In genomic region chr7:148543-148931, GRCh38 we compare ENCODE assay signal across 9 cellular contexts. TPM values are rescaled to one million over a fixed set of nuclear protein-coding genes. Genes with fewer than 3 reads are reported as not detected.
DNase-seq lines count a peak whose midpoint lies in the region; ATAC-seq and TF ChIP-seq lines count a peak whose summit lies in the region.
"Had no signal": no experiment of that assay in that cellular context is flagged by ENCODE, and none has a peak within 500 bp of the region (broad histone marks: within the 10 kb centered on the region; RNA-seq: fewer than 3 reads in every experiment).

No MANE protein-coding gene starts in this region.

- H3K36me3 ChIP-seq in ascending aorta = no peaks in the 10 kb centered on the region
- no peaks in the 10 kb centered on the region for H3K36me3 ChIP-seq in left lung
- no peaks in the 10 kb centered on the region for H3K36me3 ChIP-seq in thoracic aorta

- no peaks in the 10 kb centered on the region for H3K9me3 Mint-ChIP-seq in activated CD4-positive, alpha-beta T cell treated with anti-CD3 and anti-CD28 coated beads, Interleukin-2, amount 10 ng/mL, durations not matched to agents 24 days and 14 days

- H3K36me3 Mint-ChIP-seq in activated CD4-positive, alpha-beta T cell treated with anti-CD3 and anti-CD28 coated beads, Interleukin-2, amount 10 ng/mL, durations not matched to agents 24 days and 14 days (ENCODE audit: low read depth) = peaks cover 15% of the 10 kb centered on the region

- peaks cover 4% of the 10 kb centered on the region for H3K27me3 Mint-ChIP-seq in activated CD4-positive, alpha-beta T cell treated with anti-CD3 and anti-CD28 coated beads, Interleukin-2, amount 10 ng/mL, durations not matched to agents 24 days and 14 days

- H3K4me1 Mint-ChIP-seq in activated CD4-positive, alpha-beta T cell treated with anti-CD3 and anti-CD28 coated beads, Interleukin-2, amount 10 ng/mL, durations not matched to agents 24 days and 14 days = peaks cover 14% of the 10 kb centered on the region

- H3K27ac ChIP-seq in ascending aorta = peak overlapping the region; percentile 90 to 97
- H3K27ac ChIP-seq in left lung = peak overlapping the region; percentile 95 to 99
- peak overlapping the region; percentile 89 to 96 for H3K27ac ChIP-seq in thoracic aorta
- H3K27ac ChIP-seq: KMS-11 had no signal

- peak overlapping the region; percentile 100 for H3K27ac Mint-ChIP-seq in activated CD4-positive, alpha-beta T cell treated with anti-CD3 and anti-CD28 coated beads, Interleukin-2, amount 10 ng/mL, durations not matched to agents 24 days and 14 days

- no peaks in the 10 kb centered on the region for H3K9me3 ChIP-seq in ascending aorta
- H3K9me3 ChIP-seq in left lung = no peaks in the 10 kb centered on the region
- no peaks in the 10 kb centered on the region for H3K9me3 ChIP-seq in thoracic aorta

- intact Hi-C loops in activated CD4-positive, alpha-beta T cell treated with anti-CD3 and anti-CD28 coated beads, Interleukin-2, amount 10 ng/mL, durations not matched to agents 24 days and 14 days (cut with micrococcal nuclease) = loop anchor here (2.0 kb wide), 1 partner anchor 578 kb away; the partner anchor contains the start of genes DNAAF5 and PRKAR1B
- intact Hi-C loops in ascending aorta (cut with DNase I) = loop anchor here (5.0 kb wide), 1 partner anchor 454 kb away; no protein-coding TSS in a partner anchor
- intact Hi-C loops in left lung (cut with DNase I) = no loop called here

- peak overlapping the region; percentile 60 to 67 for H3K4me3 ChIP-seq in ascending aorta
- peak overlapping the region; percentile 47 to 59 for H3K4me3 ChIP-seq in left lung
- H3K4me3 ChIP-seq in thoracic aorta = peak overlapping the region; percentile 79

- no peak for ATAC-seq in left lung
- ATAC-seq in thoracic aorta (ENCODE audit: insufficient number of reproducible peaks, low FRiP score, low read depth) = no peak
- no peak for ATAC-seq in HG03108 (IDR thresholded peaks at IDR 0.05; ENCODE audit: unreplicated experiment)

- no peak for TF ChIP-seq CTCF in ascending aorta (IDR thresholded peaks at IDR 0.05)
- no peak for TF ChIP-seq CTCF in left lung (IDR thresholded peaks at IDR 0.05)
- TF ChIP-seq CTCF in thoracic aorta (IDR thresholded peaks at IDR 0.05) = no peak

- H3K4me3 Mint-ChIP-seq in activated CD4-positive, alpha-beta T cell treated with anti-CD3 and anti-CD28 coated beads, Interleukin-2, amount 10 ng/mL, durations not matched to agents 24 days and 14 days = peak overlapping the region; percentile 95

- H3K4me1 ChIP-seq in ascending aorta (peaks cover 4 to 8% of the 10 kb centered on the region in 2 donors), left lung (peaks cover 12 to 39% of the 10 kb centered on the region in 2 donors), thoracic aorta (ENCODE audit: control insufficient read depth in 1 of 2, low read depth in 2 of 2) (peaks cover 7 to 27% of the 10 kb centered on the region in 2 donors)

- DNase-seq in activated CD4-positive, alpha-beta T cell treated with anti-CD3 and anti-CD28 coated beads, Interleukin-2, amount 10 ng/mL, durations not matched to agents 24 days and 14 days = no peak
- no peak for DNase-seq in activated CD4-positive, alpha-beta T cell treated with anti-CD3 and anti-CD28 coated beads, Interleukin-2, amount 50 U/mL, for 48 hours
- DNase-seq in ascending aorta (ENCODE audit: low spot score in 2 of 2) (no peak), left lung (no peak), thoracic aorta (ENCODE audit: low spot score) (no peak), SIG-M5 (lab: John Stamatoyannopoulos, UW) (no peak), NCI-H510A treated with DMSO at 0.1 percent for 48 hours (lab: John Stamatoyannopoulos, UW) (no peak)

- no peaks in the 10 kb centered on the region for H3K27me3 ChIP-seq in ascending aorta
- no peaks in the 10 kb centered on the region for H3K27me3 ChIP-seq in left lung
- no peaks in the 10 kb centered on the region for H3K27me3 ChIP-seq in thoracic aorta (replicated peaks; ENCODE audit: insufficient read depth)

RNA-seq across cellular contexts. Expression of gene FAM20C, which starts 43.8 kb away (rescaled TPM):
- 0.88 and 1.0 TPM in 2 replicates for total RNA-seq in activated CD4-positive, alpha-beta T cell treated with anti-CD3 and anti-CD28 coated beads, Interleukin-2, amount 10 ng/mL, durations not matched to agents 24 days and 14 days
- 90.8 TPM for total RNA-seq in ascending aorta
- 10 to 100 TPM; 44.6 to 75.5 TPM for total RNA-seq in left lung
- 100 to 1,000 TPM in 1 of 2 donors, 10 to 100 TPM in 1; 32.5 to 106 TPM for total RNA-seq in thoracic aorta

Comparison
In these comparisons a context has a peak if more than half of its experiments do, and no peak if none do; other contexts are left out.
1. RNA of gene FAM20C, which starts 43.8 kb away (total RNA-seq): 32.5 to 106 TPM in thoracic aorta, 90.8 TPM in ascending aorta (single experiment) and 44.6 to 75.5 TPM in left lung; 0.88 to 1.0 TPM in activated CD4-positive, alpha-beta T cell treated with anti-CD3 and anti-CD28 coated beads, Interleukin-2, amount 10 ng/mL, durations not matched to agents 24 days and 14 days; every median in the first group is over 10 times any median in the second.
2. intact Hi-C loops: an anchor here in activated CD4-positive, alpha-beta T cell treated with anti-CD3 and anti-CD28 coated beads, Interleukin-2, amount 10 ng/mL, durations not matched to agents 24 days and 14 days (2.0 kb wide) and ascending aorta (5.0 kb wide); none called in left lung.
3. Peak in every context shown above with its lines, with median percentiles within 50 percentile points of each other: H3K27ac ChIP-seq and H3K4me3 ChIP-seq.